ENCODE assay signal across 16 cellular contexts in genomic region chr11:116687458-116688201, GRCh38.
DNase-seq lines count a peak whose midpoint lies in the region; TF ChIP-seq lines count a peak whose summit lies in the region.
"Had no signal": no experiment of that assay in that cellular context is flagged by ENCODE, and none has a peak within 500 bp of the region (broad histone marks: within the 10 kb centered on the region; RNA-seq: fewer than 3 reads in every experiment).

No MANE protein-coding gene starts in this region.

- WGBS in spleen, 5 donors: 50 to 57% (median 54%) methylated on average over 6 of the region's 6 CpGs

- intact Hi-C loops in spleen (cut with DNase I; ENCODE audit: low total_unique reads) (no loop called here), A673 (cut with micrococcal nuclease; ENCODE audit: unreplicated experiment) (no loop called here)

- no peak overlapping the region for H3K4me3 ChIP-seq in spleen
- H3K4me3 ChIP-seq in A673 (ENCODE audit: low read depth, low read length, poor library complexity, severe bottlenecking): no peak overlapping the region
- H3K4me3 ChIP-seq: MG63, SJSA1 had no signal

- H3K27me3 ChIP-seq in spleen (replicated peaks in 1 of 7) (peaks cover 0 to 16% (median 0%) of the 10 kb centered on the region in 7 donors), A673 (replicated peaks; ENCODE audit: insufficient read depth, low read depth, low read length, poor library complexity) (peaks cover 3% of the 10 kb centered on the region)
- H3K27me3 ChIP-seq: brain microvascular endothelial cell, SJSA1 had no signal

- CTCF ChIA-PET in A673 (lab: Charles Lee): no interaction called here

- H3K4me1 ChIP-seq in spleen: peaks cover 0 to 6% (median 0%) of the 10 kb centered on the region in 6 donors
- H3K4me1 ChIP-seq in A673 (ENCODE audit: insufficient read depth, low read length, poor library complexity, severe bottlenecking): no peaks in the 10 kb centered on the region
- H3K4me1 ChIP-seq: SJSA1 had no signal

- H3K9me3 ChIP-seq in spleen (peaks cover 0 to 14% (median 0%) of the 10 kb centered on the region in 8 donors), A673 (ENCODE audit: low read depth, low read length, poor library complexity, severe bottlenecking) (no peaks in the 10 kb centered on the region)
- H3K9me3 ChIP-seq: MG63, SJSA1 had no signal

- H3K36me3 ChIP-seq in spleen: no peaks in the 10 kb centered on the region
- no peaks in the 10 kb centered on the region for H3K36me3 ChIP-seq in A673 (ENCODE audit: insufficient read depth, low read length, poor library complexity, severe bottlenecking)
- H3K36me3 ChIP-seq: brain microvascular endothelial cell, MG63, SJSA1 had no signal

- no peak for TF ChIP-seq CTCF in spleen (IDR thresholded peaks at IDR 0.05 in 8 of 11, conservative IDR thresholded peaks at IDR 0.05 in 3 of 11)
- TF ChIP-seq CTCF in A673 (conservative IDR thresholded peaks at IDR 0.05; ENCODE audit: low read depth, low read length): no peak

- DNase-seq in NCI-H748 (lab: John Stamatoyannopoulos, UW; ENCODE audit: unreplicated experiment): peak; percentile 65
- DNase-seq in NCI-H748 treated with DMSO at 0.1 percent for 48 hours (lab: John Stamatoyannopoulos, UW): no peak
- peak; percentile 13 for DNase-seq in NCI-H226
- DNase-seq in glomerular visceral epithelial cell (ENCODE audit: extremely low spot score): peak; percentile 13
- DNase-seq in spleen: peak; percentile 47
- DNase-seq in activated T-cell treated with anti-CD3 and anti-CD28 coated beads, Interleukin-2, amount 50 U/mL, for 1 hour: no peak
- DNase-seq in NCI-H187 (lab: John Stamatoyannopoulos, UW): no peak
- DNase-seq in A673 (ENCODE audit: low spot score): no peak
- DNase-seq: activated CD8-positive, alpha-beta T cell treated with anti-CD3 and anti-CD28 coated beads for 36 hours; activated effector memory CD4-positive, alpha-beta T cell treated with Interleukin-2 at 50 U/mL for 16 hours; brain microvascular endothelial cell; effector memory CD4-positive, alpha-beta T cell; MG63; midbrain; NK-92 treated with Interleukin-12 subunit alpha and Interleukin-12 subunit beta, amount 100 ng/mL, for 24 hours had no signal

- BruUV-seq in A673 (replicated peaks; lab: Mats Ljungman, UMichigan): no TSS peak

- H3K27ac ChIP-seq in spleen (no peak overlapping the region), A673 (ENCODE audit: low read depth, low read length, poor library complexity, severe bottlenecking) (no peak overlapping the region)
- H3K27ac ChIP-seq: brain microvascular endothelial cell, SJSA1 had no signal

- TF ChIP-seq POLR2A in spleen (IDR thresholded peaks at IDR 0.05): no peak

- POLR2A ChIA-PET in A673 (lab: Charles Lee; ENCODE audit: low non-redundant PET): no interaction called here

Comparison
In these comparisons a context has a peak if more than half of its experiments do, and no peak if none do; other contexts are left out.
1. DNase-seq: peak in NCI-H748 (single experiment), NCI-H226 (single experiment), glomerular visceral epithelial cell (single experiment) and spleen (single experiment); none in NCI-H748 treated with DMSO at 0.1 percent for 48 hours (single experiment), activated T-cell treated with anti-CD3 and anti-CD28 coated beads, Interleukin-2, amount 50 U/mL, for 1 hour (single experiment), NCI-H187 (0 of 2) and A673 (single experiment).